ENCODE assay signal across 10 cellular contexts in genomic region chr7:92057375-92057774, GRCh38.
DNase-seq lines count a peak whose midpoint lies in the region; ATAC-seq and TF ChIP-seq lines count a peak whose summit lies in the region.
"Had no signal": no experiment of that assay in that cellular context is flagged by ENCODE, and none has a peak within 500 bp of the region (broad histone marks: within the 10 kb centered on the region; RNA-seq: fewer than 3 reads in every experiment).

No MANE protein-coding gene starts in this region.

- no peak overlapping the region for H2BK5ac ChIP-seq in trophoblast cell (ENCODE audit: low read depth, low read length, poor library complexity)

- no peaks in the 10 kb centered on the region for H3K9me3 Mint-ChIP-seq in activated CD4-positive, alpha-beta T cell treated with anti-CD3 and anti-CD28 coated beads, Interleukin-2, amount 10 ng/mL, durations not matched to agents 7 days and 5 days

- no peak overlapping the region for H3K9ac ChIP-seq in trophoblast cell (ENCODE audit: low read length)

- no peak overlapping the region for H3K4me3 Mint-ChIP-seq in activated CD4-positive, alpha-beta T cell treated with anti-CD3 and anti-CD28 coated beads, Interleukin-2, amount 10 ng/mL, durations not matched to agents 7 days and 5 days

- H3K4me1 Mint-ChIP-seq in activated CD4-positive, alpha-beta T cell treated with anti-CD3 and anti-CD28 coated beads, Interleukin-2, amount 10 ng/mL, durations not matched to agents 7 days and 5 days = peaks cover 14% of the 10 kb centered on the region

- no peak overlapping the region for H2AFZ ChIP-seq in trophoblast cell (ENCODE audit: insufficient read depth, low read length, poor library complexity)

- H3K36me3 ChIP-seq in H7 (replicated peaks; ENCODE audit: control insufficient read depth, insufficient read depth, low read length) (peaks cover 2% of the 10 kb centered on the region; the same call in 1 of the 2 replicates), trophoblast cell (ENCODE audit: control insufficient read depth in 1 of 2, insufficient read depth in 2 of 2, low read length in 2 of 2) (no peaks in the 10 kb centered on the region)

- H3K27me3 ChIP-seq in H7 (ENCODE audit: control insufficient read depth, insufficient read depth, low read length) (no peaks in the 10 kb centered on the region), foreskin keratinocyte (no peaks in the 10 kb centered on the region), trophoblast cell (ENCODE audit: insufficient read depth, low read length) (no peaks in the 10 kb centered on the region)
- H3K27me3 ChIP-seq: brain microvascular endothelial cell had no signal

- H4K91ac ChIP-seq in trophoblast cell (ENCODE audit: low read depth, low read length) = no peak overlapping the region

- H3K4me3 ChIP-seq in H7 (ENCODE audit: insufficient read depth, low read depth, low read length) (no peak overlapping the region), trophoblast cell (ENCODE audit: low read depth, low read length) (no peak overlapping the region)

- H3K79me2 ChIP-seq in trophoblast cell (ENCODE audit: control insufficient read depth, insufficient read depth, low read length, poor library complexity) = no peaks in the 10 kb centered on the region

- H4K12ac ChIP-seq in trophoblast cell (ENCODE audit: low read depth, low read length) = no peak overlapping the region

- TF ChIP-seq CTCF in foreskin keratinocyte (conservative IDR thresholded peaks at IDR 0.05) = no peak

- CTCF ChIA-PET in activated CD4-positive, alpha-beta T cell treated with anti-CD3 and anti-CD28 coated beads, Interleukin-2, amount 10 ng/mL, durations not matched to agents 7 days and 5 days (lab: Charles Lee) = no interaction called here

- no peak overlapping the region for H3K18ac ChIP-seq in trophoblast cell (ENCODE audit: low read length)

- DNase-seq in H7 (peak; percentile 14), NCI-H526 treated with DMSO at 0.1 percent for 48 hours (lab: John Stamatoyannopoulos, UW) (peak; percentile 89), foreskin keratinocyte (peak; percentile 4 to 56), trophoblast cell (peak; percentile 15 to 18)
- DNase-seq in activated CD4-positive, alpha-beta T cell treated with anti-CD3 and anti-CD28 coated beads, Interleukin-2, amount 10 ng/mL, durations not matched to agents 7 days and 5 days = no peak
- DNase-seq: activated CD4-positive, alpha-beta T cell treated with anti-CD3 and anti-CD28 coated beads for 48 hours; brain microvascular endothelial cell; OCI-M1 had no signal

- H3K4me2 ChIP-seq in trophoblast cell (ENCODE audit: low read length) = no peak overlapping the region

- POLR2A ChIA-PET in activated CD4-positive, alpha-beta T cell treated with anti-CD3 and anti-CD28 coated beads, Interleukin-2, amount 10 ng/mL, durations not matched to agents 7 days and 5 days (lab: Charles Lee) = no interaction called here

- H3K23ac ChIP-seq in trophoblast cell (ENCODE audit: low read length) = no peak overlapping the region

- H3K27me3 Mint-ChIP-seq in activated CD4-positive, alpha-beta T cell treated with anti-CD3 and anti-CD28 coated beads, Interleukin-2, amount 10 ng/mL, durations not matched to agents 7 days and 5 days = no peaks in the 10 kb centered on the region

- no peak overlapping the region for H2AK5ac ChIP-seq in trophoblast cell (ENCODE audit: low read length)

- H3K4ac ChIP-seq in trophoblast cell (ENCODE audit: low read depth, low read length) = no peak overlapping the region

- no peak overlapping the region for H3K27ac ChIP-seq in foreskin keratinocyte
- no peak overlapping the region for H3K27ac ChIP-seq in trophoblast cell (ENCODE audit: low read depth, low read length)
- H3K27ac ChIP-seq: brain microvascular endothelial cell had no signal

- H3K36me3 Mint-ChIP-seq in activated CD4-positive, alpha-beta T cell treated with anti-CD3 and anti-CD28 coated beads, Interleukin-2, amount 10 ng/mL, durations not matched to agents 7 days and 5 days (ENCODE audit: low read depth) = peaks cover 3% of the 10 kb centered on the region

- H2BK12ac ChIP-seq in trophoblast cell (ENCODE audit: low read length) = no peak overlapping the region

- ATAC-seq in foreskin keratinocyte (peak; percentile 58), HG03521 (IDR thresholded peaks at IDR 0.05; ENCODE audit: unreplicated experiment) (no peak), HG02642 (IDR thresholded peaks at IDR 0.05; ENCODE audit: poor library complexity, unreplicated experiment) (no peak)

- peaks cover 30% of the 10 kb centered on the region for H3K4me1 ChIP-seq in foreskin keratinocyte
- H3K4me1 ChIP-seq in trophoblast cell (ENCODE audit: control insufficient read depth in 1 of 2, insufficient read depth in 2 of 2, low read length in 2 of 2) = no peaks in the 10 kb centered on the region

- no peak overlapping the region for H4K8ac ChIP-seq in trophoblast cell (ENCODE audit: low read depth, low read length)

- no peak overlapping the region for H3K27ac Mint-ChIP-seq in activated CD4-positive, alpha-beta T cell treated with anti-CD3 and anti-CD28 coated beads, Interleukin-2, amount 10 ng/mL, durations not matched to agents 7 days and 5 days

- H3K14ac ChIP-seq in trophoblast cell (ENCODE audit: low read length) = no peak overlapping the region

- H3K79me1 ChIP-seq in trophoblast cell (ENCODE audit: low read length) = no peaks in the 10 kb centered on the region

- no CpG with 5 or more reads among the region's 2 CpGs for WGBS in trophoblast cell (ENCODE audit: extremely low coverage, insufficient coverage, insufficient read length)

- no peak overlapping the region for H2BK120ac ChIP-seq in trophoblast cell (ENCODE audit: insufficient read depth, low read length, poor library complexity)

- no peaks in the 10 kb centered on the region for H3K9me3 ChIP-seq in trophoblast cell (ENCODE audit: insufficient read depth, low read depth, low read length)
